ENCODE assay signal across 20 cellular contexts in the genomic region with DNA sequence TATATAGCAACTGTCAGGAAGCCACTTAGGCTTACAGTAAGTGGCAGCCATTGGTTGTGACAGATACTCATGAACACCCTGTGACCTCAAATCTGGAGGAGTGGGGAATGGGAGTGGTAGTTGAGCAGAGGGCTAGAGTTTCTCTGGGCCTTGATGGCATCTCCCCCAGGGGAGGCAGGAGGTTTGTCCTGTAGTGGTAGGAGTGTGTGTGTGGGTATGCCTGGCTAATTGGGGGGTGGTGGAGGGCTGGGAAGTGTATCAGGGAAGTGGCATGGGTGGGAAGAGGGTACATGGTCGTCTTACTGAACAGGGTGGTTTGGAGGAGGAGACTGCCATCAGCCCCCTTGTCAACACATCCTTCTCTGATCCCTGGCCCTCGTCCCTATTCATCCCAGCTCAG.
"Had no signal": no experiment of that assay in that cellular context is flagged by ENCODE, and none has a peak within 500 bp of the region (broad histone marks: within the 10 kb centered on the region; RNA-seq: fewer than 3 reads in every experiment).

No MANE protein-coding gene starts in this region.

- DNase-seq: dermis blood vessel endothelial cell; dorsolateral prefrontal cortex; effector CD4-positive, alpha-beta T cell; effector memory CD4-positive, alpha-beta T cell; foreskin keratinocyte; heart left ventricle; hypothalamus; immature natural killer cell; islet precursor cell; left cardiac atrium; left ventricle myocardium inferior; lower lobe of right lung; mesendoderm; midbrain; naive thymus-derived CD4-positive, alpha-beta T cell had no signal

- FAIRE-seq: colon, endothelial cell of umbilical vein, frontal cortex had no signal

- ATAC-seq: foreskin keratinocyte; gastroesophageal sphincter; heart left ventricle; left cardiac atrium; left lobe of liver; lower lobe of right lung; naive thymus-derived CD4-positive, alpha-beta T cell had no signal
